20 cellular contexts compared by ENCODE assay signal in the genomic region with DNA sequence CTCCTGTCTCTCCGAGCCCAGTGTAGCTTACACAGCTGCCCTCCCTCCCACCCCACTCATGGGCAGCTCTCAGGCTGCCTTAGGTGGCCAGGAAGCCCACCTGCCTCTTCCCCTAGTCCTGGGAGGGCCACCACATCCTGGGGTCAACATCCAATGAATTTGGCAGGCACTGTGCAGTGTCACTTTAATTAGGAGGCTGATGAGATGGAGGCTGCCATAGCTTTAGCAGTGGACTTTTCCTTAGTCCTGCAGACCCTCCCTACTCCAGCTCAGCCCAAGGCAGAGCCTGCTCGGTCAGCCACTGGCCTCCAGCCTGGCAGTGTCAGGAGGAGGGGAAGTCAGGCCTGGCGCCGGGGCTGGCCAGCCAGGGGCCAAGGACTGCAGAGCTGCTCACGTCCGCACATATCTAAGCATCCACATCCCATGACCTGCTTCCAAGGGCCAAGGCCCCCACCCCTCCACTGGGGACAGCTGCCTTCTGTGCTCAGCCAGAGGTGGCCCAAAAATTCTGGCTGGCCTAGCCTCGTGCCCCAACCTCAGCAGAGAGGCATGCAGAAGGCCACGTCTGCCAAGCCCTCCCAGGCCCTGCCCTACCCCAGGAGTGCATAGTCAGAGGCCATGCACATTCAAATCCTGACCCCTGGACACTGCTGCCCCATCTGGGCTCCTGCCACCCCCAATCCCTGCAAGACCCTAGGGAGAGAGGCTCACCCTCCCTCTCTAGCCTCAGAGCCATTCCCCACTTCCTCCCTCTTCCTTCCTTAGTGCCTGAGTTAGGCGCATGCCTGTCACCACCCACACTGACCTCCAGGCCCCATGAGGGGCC. TPM values are rescaled to one million over a fixed set of nuclear protein-coding genes. Genes with fewer than 3 reads are reported as not detected.
DNase-seq lines count a peak whose midpoint lies in the region; ATAC-seq and TF ChIP-seq lines count a peak whose summit lies in the region.
"Had no signal": no experiment of that assay in that cellular context is flagged by ENCODE, and none has a peak within 500 bp of the region (broad histone marks: within the 10 kb centered on the region; RNA-seq: fewer than 3 reads in every experiment).

No MANE protein-coding gene starts in this region.

- H3K4me1 Mint-ChIP-seq in activated CD4-positive, alpha-beta memory T cell treated with anti-CD3 and anti-CD28 coated beads for 36 hours (ENCODE audit: low read depth): no peaks in the 10 kb centered on the region
- H3K4me1 Mint-ChIP-seq in stimulated activated effector memory CD8-positive, alpha-beta T cell treated with anti-CD3 and anti-CD28 coated beads, Interleukin-12 subunit alpha, Interleukin-12 subunit beta, amount 100 ng/mL, for 72 hours: no peaks in the 10 kb centered on the region
- peaks cover 2% of the 10 kb centered on the region for H3K4me1 Mint-ChIP-seq in T-helper 17 cell
- H3K4me1 Mint-ChIP-seq: stimulated activated memory B cell treated with anti-CD40 and anti-IgM and Interleukin-4, amounts not matched to agents 10 μg/mL and 1 μg/mL and 100 μg/mL, for 72 hours had no signal

- POLR2A ChIA-PET in activated CD4-positive, alpha-beta memory T cell treated with anti-CD3 and anti-CD28 coated beads for 36 hours (lab: Charles Lee): no interaction called here

- H3K9me3 ChIP-seq in esophagus muscularis mucosa (peaks cover 0 to 2% (median 0%) of the 10 kb centered on the region in 4 donors), right lobe of liver (no peaks in the 10 kb centered on the region), T-helper 17 cell (ENCODE audit: control insufficient read depth, low read length, poor library complexity, severe bottlenecking) (no peaks in the 10 kb centered on the region)
- H3K9me3 ChIP-seq: HAP-1, tibial artery had no signal

- H3K27me3 ChIP-seq in esophagus muscularis mucosa (peaks cover 0 to 9% (median 0%) of the 10 kb centered on the region in 4 donors), right lobe of liver (no peaks in the 10 kb centered on the region)

- CTCF ChIA-PET in activated CD4-positive, alpha-beta memory T cell treated with anti-CD3 and anti-CD28 coated beads for 36 hours (lab: Charles Lee): no interaction called here

- ATAC-seq in right lobe of liver (peak; percentile 66 to 83 (median 76)), GM21390 (IDR thresholded peaks at IDR 0.05; ENCODE audit: unreplicated experiment) (no peak), T-helper 17 cell (no peak), GM18907 (IDR thresholded peaks at IDR 0.05; ENCODE audit: unreplicated experiment) (no peak)
- ATAC-seq in stimulated activated effector memory CD8-positive, alpha-beta T cell treated with anti-CD3 and anti-CD28 coated beads, Interleukin-12 subunit alpha, Interleukin-12 subunit beta, amount 100 ng/mL, for 72 hours: peak; percentile 11
- ATAC-seq: foreskin keratinocyte; stimulated activated memory B cell treated with anti-CD40 and anti-IgM and Interleukin-4, amounts not matched to agents 10 μg/mL and 1 μg/mL and 100 μg/mL, for 72 hours had no signal

- H3K9me3 Mint-ChIP-seq in activated CD4-positive, alpha-beta memory T cell treated with anti-CD3 and anti-CD28 coated beads for 36 hours: no peaks in the 10 kb centered on the region
- H3K9me3 Mint-ChIP-seq in stimulated activated effector memory CD8-positive, alpha-beta T cell treated with anti-CD3 and anti-CD28 coated beads, Interleukin-12 subunit alpha, Interleukin-12 subunit beta, amount 100 ng/mL, for 72 hours: no peaks in the 10 kb centered on the region
- H3K9me3 Mint-ChIP-seq: stimulated activated memory B cell treated with anti-CD40 and anti-IgM and Interleukin-4, amounts not matched to agents 10 μg/mL and 1 μg/mL and 100 μg/mL, for 72 hours had no signal

- H3K27ac Mint-ChIP-seq in activated CD4-positive, alpha-beta memory T cell treated with anti-CD3 and anti-CD28 coated beads for 36 hours: no peak overlapping the region
- no peak overlapping the region for H3K27ac Mint-ChIP-seq in stimulated activated effector memory CD8-positive, alpha-beta T cell treated with anti-CD3 and anti-CD28 coated beads, Interleukin-12 subunit alpha, Interleukin-12 subunit beta, amount 100 ng/mL, for 72 hours
- H3K27ac Mint-ChIP-seq in T-helper 17 cell: no peak overlapping the region
- H3K27ac Mint-ChIP-seq: stimulated activated memory B cell treated with anti-CD40 and anti-IgM and Interleukin-4, amounts not matched to agents 10 μg/mL and 1 μg/mL and 100 μg/mL, for 72 hours had no signal

- H3K36me3 Mint-ChIP-seq in activated CD4-positive, alpha-beta memory T cell treated with anti-CD3 and anti-CD28 coated beads for 36 hours: no peaks in the 10 kb centered on the region
- no peaks in the 10 kb centered on the region for H3K36me3 Mint-ChIP-seq in stimulated activated effector memory CD8-positive, alpha-beta T cell treated with anti-CD3 and anti-CD28 coated beads, Interleukin-12 subunit alpha, Interleukin-12 subunit beta, amount 100 ng/mL, for 72 hours
- H3K36me3 Mint-ChIP-seq in T-helper 17 cell (ENCODE audit: low read depth): peaks cover 5% of the 10 kb centered on the region
- H3K36me3 Mint-ChIP-seq: stimulated activated memory B cell treated with anti-CD40 and anti-IgM and Interleukin-4, amounts not matched to agents 10 μg/mL and 1 μg/mL and 100 μg/mL, for 72 hours had no signal

- peaks cover 11% of the 10 kb centered on the region for H3K27me3 Mint-ChIP-seq in activated CD4-positive, alpha-beta memory T cell treated with anti-CD3 and anti-CD28 coated beads for 36 hours
- peaks cover 17% of the 10 kb centered on the region for H3K27me3 Mint-ChIP-seq in T-helper 17 cell

- no peak overlapping the region for H3K4me3 Mint-ChIP-seq in activated CD4-positive, alpha-beta memory T cell treated with anti-CD3 and anti-CD28 coated beads for 36 hours
- H3K4me3 Mint-ChIP-seq in stimulated activated effector memory CD8-positive, alpha-beta T cell treated with anti-CD3 and anti-CD28 coated beads, Interleukin-12 subunit alpha, Interleukin-12 subunit beta, amount 100 ng/mL, for 72 hours: no peak overlapping the region
- H3K4me3 Mint-ChIP-seq in T-helper 17 cell: no peak overlapping the region
- H3K4me3 Mint-ChIP-seq: neural crest cell; stimulated activated memory B cell treated with anti-CD40 and anti-IgM and Interleukin-4, amounts not matched to agents 10 μg/mL and 1 μg/mL and 100 μg/mL, for 72 hours had no signal

- peak; percentile 5 for DNase-seq in activated CD4-positive, alpha-beta memory T cell treated with anti-CD3 and anti-CD28 coated beads for 36 hours
- DNase-seq in esophagus muscularis mucosa (ENCODE audit: extremely low spot score) (peak; percentile 80), right lobe of liver (peak in 1 of 3 donors; percentile 64), T-helper 17 cell (no peak)
- DNase-seq in stimulated activated effector memory CD8-positive, alpha-beta T cell treated with anti-CD3 and anti-CD28 coated beads, Interleukin-12 subunit alpha, Interleukin-12 subunit beta, amount 100 ng/mL, for 72 hours (ENCODE audit: low spot score in 2 of 2): no peak
- DNase-seq: activated CD4-positive, alpha-beta T cell treated with anti-CD3 and anti-CD28 coated beads for 48 hours; activated naive CD4-positive, alpha-beta T cell treated with anti-CD3 and anti-CD28 coated beads, Interleukin-2, amount 50 U/mL, for 16 hours; foreskin keratinocyte; kidney glomerular epithelial cell; NCI-H1417; NCI-H2107; NCI-H524; RPMI8226; stimulated activated CD4-positive, alpha-beta T cell treated with anti-CD3 and anti-CD28 coated beads, Interleukin-15, amount 100 ng/mL, for 24 hours had no signal

- intact Hi-C loops in activated CD4-positive, alpha-beta memory T cell treated with anti-CD3 and anti-CD28 coated beads for 36 hours (cut with micrococcal nuclease): no loop called here
- intact Hi-C loops in esophagus muscularis mucosa (cut with DNase I) (no loop called here), right lobe of liver (cut with DNase I) (no loop called here)

- TF ChIP-seq CTCF in esophagus muscularis mucosa (IDR thresholded peaks at IDR 0.05): no peak
- no peak for TF ChIP-seq CTCF in right lobe of liver (IDR thresholded peaks at IDR 0.05)

- H3K4me1 ChIP-seq in esophagus muscularis mucosa: peaks cover 7 to 23% (median 12%) of the 10 kb centered on the region in 4 donors
- no peaks in the 10 kb centered on the region for H3K4me1 ChIP-seq in right lobe of liver
- H3K4me1 ChIP-seq: foreskin keratinocyte, HAP-1, tibial artery had no signal

- 72% methylated on average over 3 of the region's 9 CpGs for WGBS in esophagus muscularis mucosa
- WGBS in right lobe of liver (ENCODE audit: insufficient coverage, low coverage, low lambda C conversion rate, missing lambda C conversion rate): 39% methylated on average over 2 of the region's 9 CpGs

- TF ChIP-seq EP300 in esophagus muscularis mucosa (IDR thresholded peaks at IDR 0.05): no peak

- H3K36me3 ChIP-seq in esophagus muscularis mucosa (no peaks in the 10 kb centered on the region), right lobe of liver (no peaks in the 10 kb centered on the region)
- H3K36me3 ChIP-seq: HAP-1, tibial artery had no signal

- TF ChIP-seq POLR2A in esophagus muscularis mucosa (IDR thresholded peaks at IDR 0.05; ENCODE audit: low read depth) (no peak), right lobe of liver (IDR thresholded peaks at IDR 0.05) (no peak)

- no peak overlapping the region for H3K4me3 ChIP-seq in esophagus muscularis mucosa
- no peak overlapping the region for H3K4me3 ChIP-seq in right lobe of liver
- H3K4me3 ChIP-seq: HAP-1, tibial artery had no signal

- H3K27ac ChIP-seq in esophagus muscularis mucosa (replicated peaks in 1 of 4) (peak overlapping the region in 2 of 4 donors; percentile 26 to 45), right lobe of liver (peak overlapping the region in 1 of 3 donors; percentile 18)
- H3K27ac ChIP-seq: foreskin keratinocyte, tibial artery had no signal

RNA-seq across cellular contexts. Expression of a gene that starts 33.1 kb away (rescaled TPM):
- total RNA-seq in activated CD4-positive, alpha-beta memory T cell treated with anti-CD3 and anti-CD28 coated beads for 36 hours: under 1 TPM; 0.21 to 0.36 TPM
- total RNA-seq in esophagus muscularis mucosa (1 to 10 TPM; 2.1 to 6.0 (median 4.0) TPM), right lobe of liver (1 to 10 TPM; 1.7 to 8.1 (median 3.2) TPM), T-helper 17 cell (1 to 10 TPM in 1 of 2 donors, under 1 TPM in 1; 0.85 to 2.8 TPM)

RNA-seq across cellular contexts. Expression of a gene that starts 48.6 kb away (rescaled TPM):
- total RNA-seq in activated CD4-positive, alpha-beta memory T cell treated with anti-CD3 and anti-CD28 coated beads for 36 hours: 10 to 100 TPM; 15.4 to 16.4 TPM
- total RNA-seq in esophagus muscularis mucosa: 1 to 10 TPM; 4.2 to 10.0 (median 8.3) TPM
- total RNA-seq in right lobe of liver: 1 to 10 TPM in 2 of 6 experiments, under 1 TPM in 2, not detected in 2; 0.39 to 2.0 (median 0.90) TPM
- 1 to 10 TPM; 1.2 to 5.0 TPM for total RNA-seq in T-helper 17 cell
- total RNA-seq: neural crest cell had no signal

RNA-seq across cellular contexts. Expression of a gene that starts 55.0 kb away (rescaled TPM):
- total RNA-seq in activated CD4-positive, alpha-beta memory T cell treated with anti-CD3 and anti-CD28 coated beads for 36 hours: 1 to 10 TPM; 1.8 to 2.4 TPM
- not detected for total RNA-seq in esophagus muscularis mucosa
- total RNA-seq in right lobe of liver: not detected
- 1 to 10 TPM; 4.2 to 7.9 TPM for total RNA-seq in T-helper 17 cell
- total RNA-seq: foreskin keratinocyte, neural crest cell had no signal

Comparison
In these comparisons a context has a peak if more than half of its experiments do, and no peak if none do; other contexts are left out.
1. DNase-seq: peak in activated CD4-positive, alpha-beta memory T cell treated with anti-CD3 and anti-CD28 coated beads for 36 hours (single experiment) and esophagus muscularis mucosa (single experiment); none in stimulated activated effector memory CD8-positive, alpha-beta T cell treated with anti-CD3 and anti-CD28 coated beads, Interleukin-12 subunit alpha, Interleukin-12 subunit beta, amount 100 ng/mL, for 72 hours (0 of 2) and T-helper 17 cell (0 of 3).
2. ATAC-seq: peak in right lobe of liver (4 of 4) and stimulated activated effector memory CD8-positive, alpha-beta T cell treated with anti-CD3 and anti-CD28 coated beads, Interleukin-12 subunit alpha, Interleukin-12 subunit beta, amount 100 ng/mL, for 72 hours (single experiment); none in GM21390 (single experiment), T-helper 17 cell (single experiment) and GM18907 (single experiment).